In the genomic region with DNA sequence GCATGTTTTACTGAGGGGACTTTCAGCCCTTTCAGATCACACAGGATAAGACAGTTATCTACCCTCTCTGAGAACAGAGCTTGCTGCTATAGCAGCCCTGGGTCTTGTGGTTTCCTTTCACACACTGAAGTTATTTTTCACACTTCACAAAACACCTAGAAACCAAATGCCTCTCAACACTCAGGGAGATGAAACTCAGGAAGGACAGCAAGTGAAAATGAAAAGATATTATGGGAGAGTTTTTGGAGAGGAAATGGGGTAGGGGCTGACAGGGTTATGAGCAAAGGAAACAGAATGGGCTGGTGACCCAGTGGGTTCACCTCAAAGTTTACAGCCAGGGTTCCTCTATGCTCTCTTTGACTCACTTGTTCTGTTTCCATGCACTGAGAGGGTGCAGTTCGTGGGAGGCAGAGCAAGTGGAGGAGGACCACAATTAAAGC, we compare ENCODE assay signal across 8 cellular contexts. TPM values are rescaled to one million over a fixed set of nuclear protein-coding genes. Genes with fewer than 3 reads are reported as not detected.
DNase-seq lines count a peak whose midpoint lies in the region; ATAC-seq, FAIRE-seq and TF ChIP-seq lines count a peak whose summit lies in the region.

No MANE protein-coding gene starts in this region.

- TF ChIP-seq CTCF in Caco-2 (IDR thresholded peaks at IDR 0.05; ENCODE audit: insufficient read depth in 1 of 2, low read depth in 1 of 2, low read length in 1 of 2, severe bottlenecking in 1 of 2, unreplicated experiment in 1 of 2) = no peak

- ATAC-seq in HG03135 (IDR thresholded peaks at IDR 0.05; ENCODE audit: unreplicated experiment) = peak; percentile 75

- no peak overlapping the region for H3K4me3 ChIP-seq in Caco-2 (ENCODE audit: low read depth, low read length)

- no peaks in the 10 kb centered on the region for H3K36me3 ChIP-seq in Caco-2 (ENCODE audit: control insufficient read depth, insufficient read depth, low read length)

- no peaks in the 10 kb centered on the region for H3K4me1 ChIP-seq in Caco-2

- no peak overlapping the region for H3K27ac Mint-ChIP-seq in Caco-2 (ENCODE audit: unreplicated experiment)

- POLR2A ChIA-PET in Caco-2 (lab: Charles Lee) = no interaction called here

- intact Hi-C loops in Caco-2 (cut with micrococcal nuclease; ENCODE audit: unreplicated experiment) = no loop called here

- peaks cover 5% of the 10 kb centered on the region for H3K9me3 ChIP-seq in Caco-2

- no peaks in the 10 kb centered on the region for H3K36me3 Mint-ChIP-seq in Caco-2 (ENCODE audit: insufficient read depth, unreplicated experiment)

- peak; percentile 99 for FAIRE-seq in GM19239 (lab: Jason Lieb, UNC)

- H3K4me1 Mint-ChIP-seq in Caco-2 (ENCODE audit: low read depth, unreplicated experiment) = no peaks in the 10 kb centered on the region

- peaks cover 2% of the 10 kb centered on the region for H3K27me3 Mint-ChIP-seq in Caco-2 (ENCODE audit: insufficient read depth, unreplicated experiment)

- CTCF ChIA-PET in Caco-2 (lab: Charles Lee) = no interaction called here

- peak; percentile 48 for DNase-seq in GM19239 (ENCODE audit: insufficient read length, low spot score)
- DNase-seq in activated T-cell treated with anti-CD3 and anti-CD28 coated beads for 48 hours (ENCODE audit: low read depth) = peak; percentile 50
- DNase-seq in stimulated activated CD8-positive, alpha-beta memory T cell treated with anti-CD3 and anti-CD28 coated beads, Interleukin-4, amount 100 ng/mL, for 24 hours (ENCODE audit: low read depth) = peak; percentile 47
- no peak for DNase-seq in T1000 (lab: John Stamatoyannopoulos, UW)
- DNase-seq in Caco-2 = no peak
- DNase-seq in ecto neural progenitor cell (ENCODE audit: low spot score) = no peak
- no peak for DNase-seq in NCI-H187 treated with DMSO at 0.1 percent for 48 hours (lab: John Stamatoyannopoulos, UW)

- no peak overlapping the region for H3K4me3 Mint-ChIP-seq in Caco-2 (ENCODE audit: unreplicated experiment)

- H3K9me3 Mint-ChIP-seq in Caco-2 (ENCODE audit: unreplicated experiment) = peaks cover 10% of the 10 kb centered on the region

- no TSS peak for BruUV-seq in Caco-2 (replicated peaks; lab: Mats Ljungman, UMichigan)

- no peaks in the 10 kb centered on the region for H3K27me3 ChIP-seq in Caco-2 (replicated peaks; ENCODE audit: control insufficient read depth, insufficient read depth, low read length)

RNA-seq across cellular contexts. Expression of a gene that starts 17.0 kb away (rescaled TPM):
- total RNA-seq in Caco-2 (2022) = not detected in 2 replicates

RNA-seq across cellular contexts. Expression of a gene that starts 36.3 kb away (rescaled TPM):
- not detected in 2 replicates for total RNA-seq in Caco-2 (2022)

RNA-seq across cellular contexts. Expression of a gene that starts 47.9 kb away (rescaled TPM):
- not detected in 2 replicates for total RNA-seq in Caco-2 (2022)

Comparison
In these comparisons a context has a peak if more than half of its experiments do, and no peak if none do; other contexts are left out.
1. DNase-seq: peak in GM19239 (single experiment), activated T-cell treated with anti-CD3 and anti-CD28 coated beads for 48 hours (single experiment) and stimulated activated CD8-positive, alpha-beta memory T cell treated with anti-CD3 and anti-CD28 coated beads, Interleukin-4, amount 100 ng/mL, for 24 hours (single experiment); none in T1000 (single experiment), Caco-2 (0 of 2), ecto neural progenitor cell (single experiment) and NCI-H187 treated with DMSO at 0.1 percent for 48 hours (single experiment).